In genomic region chr16:3155972-3156371, GRCh38 we compare ENCODE assay signal across 24 cellular contexts. TPM values are rescaled to one million over a fixed set of nuclear protein-coding genes. Genes with fewer than 3 reads are reported as not detected.
A peak's percentile ranks its signal among the peaks of the same experiment; 100 is the strongest.
DNase-seq lines count a peak whose midpoint lies in the region; ATAC-seq, FAIRE-seq and TF ChIP-seq lines count a peak whose summit lies in the region.
"Had no signal": no experiment of that assay in that cellular context is flagged by ENCODE, and none has a peak within 500 bp of the region (broad histone marks: within the 10 kb centered on the region; RNA-seq: fewer than 3 reads in every experiment).

No MANE protein-coding gene starts in this region.

- no peaks in the 10 kb centered on the region for H3K27me3 Mint-ChIP-seq in T-helper 17 cell
- H3K27me3 Mint-ChIP-seq: IgD-negative memory B cell had no signal

- H3K27ac ChIP-seq in left ventricle myocardium inferior (replicated peaks) (no peak overlapping the region), K562 (ENCODE audit: extremely low read depth, low read depth, low read length) (no peak overlapping the region)

- in situ Hi-C loops in K562 (cut with MboI) (no loop called here), G401 (cut with HindIII; ENCODE audit: low sequenced_read_pairs) (no loop called here)

- TF ChIP-seq EP300 in K562 (IDR thresholded peaks at IDR 0.05; ENCODE audit: low read length) = no peak

- no peak for FAIRE-seq in K562 (lab: Jason Lieb, UNC)
- FAIRE-seq: A549, G401.6, GM12891, H54, HTR-8/SVneo had no signal

- no peak overlapping the region for H3K9ac ChIP-seq in K562 (ENCODE audit: insufficient read depth in 1 of 2, low read depth in 2 of 2, low read length in 2 of 2)

- ATAC-seq in left ventricle myocardium superior (no peak), T-helper 17 cell (no peak), K562 (no peak)
- no peak for ATAC-seq in activated CD4-positive, CD25-positive, alpha-beta regulatory T cell treated with anti-CD3 and anti-CD28 coated beads, Interleukin-2, amount 50 U/mL, for 24 hours
- ATAC-seq: A549; CD8-positive, alpha-beta T cell; GM23338 had no signal

- H4K20me1 ChIP-seq in K562 (replicated peaks; ENCODE audit: control insufficient read depth, insufficient read depth, low read length) = peaks cover 4% of the 10 kb centered on the region; the same call in 1 of the 2 replicates

- POLR2A ChIA-PET in K562 (lab: Yijun Ruan, JAX) = no interaction called here

- H3K4me3 ChIP-seq in left ventricle myocardium inferior = no peak overlapping the region
- no peak overlapping the region for H3K4me3 ChIP-seq in K562
- H3K4me3 ChIP-seq: A549, GM23338 had no signal

- no TSS peak for BruUV-seq in K562 (replicated peaks; lab: Mats Ljungman, UMichigan)

- 64% methylated on average over 3 of the region's 3 CpGs for WGBS in K562 (ENCODE audit: insufficient coverage, low coverage, missing lambda C conversion rate)

- H3K36me3 ChIP-seq in left ventricle myocardium inferior (no peaks in the 10 kb centered on the region), K562 (ENCODE audit: control insufficient read depth, insufficient read depth, low read length) (no peaks in the 10 kb centered on the region)

- TF ChIP-seq RAD21 in K562 (CRISPR knock-in tag; conservative IDR thresholded peaks at IDR 0.05 in 1 of 2, IDR thresholded peaks at IDR 0.05 in 1 of 2) = no peak

- peaks cover 5% of the 10 kb centered on the region for H3K27me3 ChIP-seq in left ventricle myocardium inferior (ENCODE audit: low read depth)
- no peaks in the 10 kb centered on the region for H3K27me3 ChIP-seq in K562 (ENCODE audit: control insufficient read depth in 2 of 2, insufficient read depth in 2 of 2, low read length in 2 of 2)

- peaks cover 17% of the 10 kb centered on the region for H3K9me3 ChIP-seq in left ventricle myocardium inferior (replicated peaks)
- no peaks in the 10 kb centered on the region for H3K9me3 ChIP-seq in T-helper 17 cell (ENCODE audit: control insufficient read depth, low read length, poor library complexity, severe bottlenecking)
- no peaks in the 10 kb centered on the region for H3K9me3 ChIP-seq in K562 (replicated peaks; ENCODE audit: control insufficient read depth, insufficient read depth, low read depth, low read length)
- H3K9me3 ChIP-seq: A549 had no signal

- no peaks in the 10 kb centered on the region for H3K79me2 ChIP-seq in K562 (ENCODE audit: control insufficient read depth, insufficient read depth, low read length)

- CTCF ChIA-PET in K562 (lab: Yijun Ruan, JAX; ENCODE audit: low intra/inter-chr PET ratio) = no interaction called here

- H3K4me1 Mint-ChIP-seq in T-helper 17 cell = peaks cover 22% of the 10 kb centered on the region

- no peaks in the 10 kb centered on the region for H3K9me1 ChIP-seq in K562 (ENCODE audit: control insufficient read depth, insufficient read depth, low read length)

- TF ChIP-seq POLR2A in K562 (conservative IDR thresholded peaks at IDR 0.05) = no peak

- peaks cover 48% of the 10 kb centered on the region for H3K4me1 ChIP-seq in left ventricle myocardium inferior
- peaks cover 6 to 45% of the 10 kb centered on the region in 2 experiments; a peak in 4 of 5 replicates for H3K4me1 ChIP-seq in K562 (replicated peaks in 1 of 2; ENCODE audit: control insufficient read depth in 2 of 2, insufficient read depth in 2 of 2, low read length in 2 of 2)
- H3K4me1 ChIP-seq: A549 had no signal

- no peak overlapping the region; the same call in 1 of the 2 replicates for H3K4me2 ChIP-seq in K562 (ENCODE audit: insufficient read depth, low read length)
- H3K4me2 ChIP-seq: GM23338 had no signal

- peak overlapping the region; percentile 15 for H3K4me3 Mint-ChIP-seq in T-helper 17 cell
- H3K4me3 Mint-ChIP-seq: HFFc6 had no signal

- no peak for TF ChIP-seq CTCF in left ventricle myocardium inferior (IDR thresholded peaks at IDR 0.05; ENCODE audit: borderline replicate concordance)
- no peak for TF ChIP-seq CTCF in K562 (IDR thresholded peaks at IDR 0.05 in 2 of 3, conservative IDR thresholded peaks at IDR 0.05 in 1 of 3; ENCODE audit: insufficient read depth in 2 of 3, low read depth in 1 of 3, low read length in 3 of 3)

- intact Hi-C loops in left ventricle myocardium superior (cut with micrococcal nuclease) = no loop called here
- intact Hi-C loops in left ventricle myocardium inferior (cut with micrococcal nuclease) = no loop called here
- intact Hi-C loops in K562 (cut with micrococcal nuclease) = loop anchor here (10.0 kb wide), 1 partner anchor 109 kb away; no protein-coding TSS in a partner anchor

- H3K36me3 Mint-ChIP-seq in T-helper 17 cell (ENCODE audit: low read depth) = peaks cover 6% of the 10 kb centered on the region
- H3K36me3 Mint-ChIP-seq: IgD-negative memory B cell had no signal

- DNase-seq in left ventricle myocardium superior (peak; percentile 2), left ventricle myocardium inferior (no peak), T-helper 17 cell (no peak), K562 (ENCODE audit: extremely low read depth in 1 of 4, low spot score in 3 of 4) (no peak), G401 (ENCODE audit: low spot score) (no peak), SIG-M5 (lab: John Stamatoyannopoulos, UW) (no peak)
- DNase-seq: AML-193; CD8-positive, alpha-beta T cell; COR-L47; DMS 273 treated with DMSO at 0.1 percent for 48 hours; DMS53; DND-41; EL; HCEC 1CT; HFFc6 had no signal

- no peak overlapping the region for H2AFZ ChIP-seq in K562 (ENCODE audit: low read depth, low read length)
- H2AFZ ChIP-seq: GM23338 had no signal

- H3K27ac Mint-ChIP-seq in T-helper 17 cell = no peak overlapping the region
- H3K27ac Mint-ChIP-seq: CD8-positive, alpha-beta T cell; GM23338 had no signal

RNA-seq across cellular contexts. Expression of gene ZNF213, which starts 21.1 kb away (rescaled TPM):
- total RNA-seq in left ventricle myocardium superior = 7.1 TPM
- 6.2 TPM for total RNA-seq in left ventricle myocardium inferior
- 1 to 10 TPM; 3.1 to 3.4 TPM for total RNA-seq in T-helper 17 cell
- 3.3 and 8.4 TPM in 2 replicates for total RNA-seq in K562 (2011; cell fraction: chromatin; rRNA removed; ENCODE audit: low replicate concordance)
- 6.6 and 7.7 TPM in 2 replicates for total RNA-seq in K562 (2011; cell fraction: nucleolus; rRNA removed)
- 4.5 and 4.7 TPM in 2 replicates for total RNA-seq in K562 (2011; cell fraction: nucleoplasm; rRNA removed)
- total RNA-seq in K562 (2014; rRNA removed) = 2.7 and 3.2 TPM in 2 replicates
- 0.61 and 0.84 TPM in 2 replicates for total RNA-seq in K562 (2014; rRNA removed; fragmentation: Illumina TruSeq; extraction: Trizol)
- total RNA-seq in K562 (2015; rRNA removed; fragmentation: Illumina TruSeq; extraction: Trizol) = 1.8 and 2.1 TPM in 2 replicates
- 9.3 and 10.0 TPM in 2 replicates for total RNA-seq in K562 (2021)
- 0.74 and 1.2 TPM in 2 replicates for polyA plus RNA-seq in K562 (2011; rRNA removed)
- 0.93 and 2.0 TPM in 2 replicates for polyA plus RNA-seq in K562 (2011; cell fraction: cytosol; rRNA removed)
- 3.5 and 6.9 TPM in 2 replicates for polyA plus RNA-seq in K562 (2011; cell fraction: nucleus; rRNA removed)
- polyA plus RNA-seq in K562 (2012) = 6.1 and 13.6 TPM in 2 replicates
- 1.8 and 5.0 TPM in 2 replicates for polyA plus RNA-seq in K562 (2014; fragmentation: Illumina TruSeq; extraction: Trizol)
- under 1 TPM; 0.49 to 0.62 TPM for polyA plus RNA-seq in K562 (2014; fragmentation: Nextera tagmentation; extraction: Ambion mirVana)
- 3.1 and 3.2 TPM in 2 replicates for polyA plus RNA-seq in K562 (2014; rRNA removed)
- 0.88 and 0.99 TPM in 2 replicates for polyA minus RNA-seq in K562 (2011; rRNA and poly(A)+ RNA removed)
- 3.6 and 7.0 TPM in 2 replicates for polyA minus RNA-seq in K562 (2011; cell fraction: cytosol; rRNA and poly(A)+ RNA removed)
- 3.0 and 3.4 TPM in 2 replicates for polyA minus RNA-seq in K562 (2011; cell fraction: nucleus; rRNA and poly(A)+ RNA removed)
- total RNA-seq in G401 (2014; rRNA removed; shearing (Covaris generic)) = 0.31 and 0.61 TPM in 2 replicates

RNA-seq across cellular contexts. Expression of gene OR1F1, which starts 32.0 kb away (rescaled TPM):
- total RNA-seq in left ventricle myocardium superior (not detected), left ventricle myocardium inferior (not detected), T-helper 17 cell (not detected), K562 (2014; rRNA removed) (0.45 TPM in 1 of 2 replicates, not detected in the other), K562 (2014; rRNA removed; fragmentation: Illumina TruSeq; extraction: Trizol) (0.15 and 0.54 TPM in 2 replicates), K562 (2015; rRNA removed; fragmentation: Illumina TruSeq; extraction: Trizol) (0.23 TPM in 1 of 2 replicates, not detected in the other), K562 (2021) (0.22 TPM in 1 of 2 replicates, not detected in the other)
- total RNA-seq in K562 (2011; cell fraction: chromatin; rRNA removed; ENCODE audit: low replicate concordance) = 0.81 and 1.4 TPM in 2 replicates
- 1.3 and 1.8 TPM in 2 replicates for total RNA-seq in K562 (2011; cell fraction: nucleolus; rRNA removed)
- total RNA-seq in K562 (2011; cell fraction: nucleoplasm; rRNA removed) = 0.73 and 2.6 TPM in 2 replicates
- polyA plus RNA-seq in K562 (2011; rRNA removed) (0.46 TPM in 2 replicates), K562 (2014; fragmentation: Illumina TruSeq; extraction: Trizol) (0.30 and 0.61 TPM in 2 replicates), K562 (2014; fragmentation: Nextera tagmentation; extraction: Ambion mirVana) (not detected), K562 (2014; rRNA removed) (0.12 and 0.25 TPM in 2 replicates)
- 1.1 and 1.3 TPM in 2 replicates for polyA plus RNA-seq in K562 (2011; cell fraction: cytosol; rRNA removed)
- 0.57 and 1.0 TPM in 2 replicates for polyA plus RNA-seq in K562 (2011; cell fraction: nucleus; rRNA removed)
- polyA plus RNA-seq in K562 (2012) = 0.08 and 0.11 TPM in 2 replicates
- 0.84 and 2.9 TPM in 2 replicates for polyA minus RNA-seq in K562 (2011; rRNA and poly(A)+ RNA removed)
- 2.0 TPM in 1 of 2 replicates, not detected in the other for polyA minus RNA-seq in K562 (2011; cell fraction: cytosol; rRNA and poly(A)+ RNA removed)
- 0.44 TPM in 1 of 2 replicates, not detected in the other for polyA minus RNA-seq in K562 (2011; cell fraction: nucleus; rRNA and poly(A)+ RNA removed)
- not detected in 2 replicates for total RNA-seq in G401 (2014; rRNA removed; shearing (Covaris generic))
- total RNA-seq: CD8-positive, alpha-beta T cell; HFFc6 had no signal
- polyA plus RNA-seq: GM23338, IgD-negative memory B cell had no signal

RNA-seq across cellular contexts. Expression of gene ZNF205, which starts 43.6 kb away (rescaled TPM):
- 8.8 TPM for total RNA-seq in left ventricle myocardium superior
- total RNA-seq in left ventricle myocardium inferior = 8.0 TPM
- total RNA-seq in T-helper 17 cell = not detected
- 3.9 and 8.4 TPM in 2 replicates for total RNA-seq in K562 (2011; cell fraction: chromatin; rRNA removed; ENCODE audit: low replicate concordance)
- 8.7 and 9.3 TPM in 2 replicates for total RNA-seq in K562 (2011; cell fraction: nucleolus; rRNA removed)
- total RNA-seq in K562 (2011; cell fraction: nucleoplasm; rRNA removed) = 3.0 and 3.1 TPM in 2 replicates
- total RNA-seq in K562 (2014; rRNA removed) = 11.8 and 14.2 TPM in 2 replicates
- 1.9 and 2.4 TPM in 2 replicates for total RNA-seq in K562 (2014; rRNA removed; fragmentation: Illumina TruSeq; extraction: Trizol)
- 5.1 and 5.4 TPM in 2 replicates for total RNA-seq in K562 (2015; rRNA removed; fragmentation: Illumina TruSeq; extraction: Trizol)
- 9.4 and 10.1 TPM in 2 replicates for total RNA-seq in K562 (2021)
- 3.6 and 4.7 TPM in 2 replicates for polyA plus RNA-seq in K562 (2011; rRNA removed)
- 6.0 and 16.0 TPM in 2 replicates for polyA plus RNA-seq in K562 (2011; cell fraction: cytosol; rRNA removed)
- 6.6 and 12.0 TPM in 2 replicates for polyA plus RNA-seq in K562 (2011; cell fraction: nucleus; rRNA removed)
- 6.3 and 12.0 TPM in 2 replicates for polyA plus RNA-seq in K562 (2012)
- polyA plus RNA-seq in K562 (2014; fragmentation: Illumina TruSeq; extraction: Trizol) = 3.3 and 5.0 TPM in 2 replicates
- polyA plus RNA-seq in K562 (2014; fragmentation: Nextera tagmentation; extraction: Ambion mirVana) = not detected
- polyA plus RNA-seq in K562 (2014; rRNA removed) = 8.3 and 8.7 TPM in 2 replicates
- 0.81 and 2.0 TPM in 2 replicates for polyA minus RNA-seq in K562 (2011; rRNA and poly(A)+ RNA removed)
- polyA minus RNA-seq in K562 (2011; cell fraction: cytosol; rRNA and poly(A)+ RNA removed) = 4.6 and 6.7 TPM in 2 replicates
- polyA minus RNA-seq in K562 (2011; cell fraction: nucleus; rRNA and poly(A)+ RNA removed) = 1.9 and 2.6 TPM in 2 replicates
- 21.3 and 27.6 TPM in 2 replicates for total RNA-seq in G401 (2014; rRNA removed; shearing (Covaris generic))
- total RNA-seq: CD8-positive, alpha-beta T cell had no signal
- polyA plus RNA-seq: IgD-negative memory B cell had no signal

RNA-seq across cellular contexts. Expression of gene ZSCAN10, which starts 56.9 kb away (rescaled TPM):
- total RNA-seq in left ventricle myocardium superior = not detected
- not detected for total RNA-seq in left ventricle myocardium inferior
- total RNA-seq in T-helper 17 cell = under 1 TPM; 0.12 to 0.26 TPM
- not detected in 2 replicates for total RNA-seq in K562 (2011; cell fraction: chromatin; rRNA removed; ENCODE audit: low replicate concordance)
- 0.17 TPM in 1 of 2 replicates, not detected in the other for total RNA-seq in K562 (2011; cell fraction: nucleolus; rRNA removed)
- total RNA-seq in K562 (2011; cell fraction: nucleoplasm; rRNA removed) = 0.37 TPM in 1 of 2 replicates, not detected in the other
- total RNA-seq in K562 (2014; rRNA removed) = not detected in 2 replicates
- not detected in 2 replicates for total RNA-seq in K562 (2014; rRNA removed; fragmentation: Illumina TruSeq; extraction: Trizol)
- total RNA-seq in K562 (2015; rRNA removed; fragmentation: Illumina TruSeq; extraction: Trizol) = not detected in 2 replicates
- 0.16 and 0.22 TPM in 2 replicates for total RNA-seq in K562 (2021)
- not detected in 2 replicates for polyA plus RNA-seq in K562 (2011; rRNA removed)
- polyA plus RNA-seq in K562 (2011; cell fraction: cytosol; rRNA removed) = 0.03 TPM in 1 of 2 replicates, not detected in the other
- polyA plus RNA-seq in K562 (2011; cell fraction: nucleus; rRNA removed) = 0.10 TPM in 1 of 2 replicates, not detected in the other
- polyA plus RNA-seq in K562 (2012) = 0.14 TPM in 1 of 2 replicates, not detected in the other
- not detected in 2 replicates for polyA plus RNA-seq in K562 (2014; fragmentation: Illumina TruSeq; extraction: Trizol)
- not detected for polyA plus RNA-seq in K562 (2014; fragmentation: Nextera tagmentation; extraction: Ambion mirVana)
- not detected in 2 replicates for polyA plus RNA-seq in K562 (2014; rRNA removed)
- not detected in 2 replicates for polyA minus RNA-seq in K562 (2011; rRNA and poly(A)+ RNA removed)
- polyA minus RNA-seq in K562 (2011; cell fraction: cytosol; rRNA and poly(A)+ RNA removed) = not detected in 2 replicates
- not detected in 2 replicates for polyA minus RNA-seq in K562 (2011; cell fraction: nucleus; rRNA and poly(A)+ RNA removed)
- total RNA-seq in G401 (2014; rRNA removed; shearing (Covaris generic)) = 11.2 and 17.3 TPM in 2 replicates
- total RNA-seq: HFFc6 had no signal
- polyA plus RNA-seq: BJ, IgD-negative memory B cell had no signal
